Comparison of ENCODE assay signal across 18 cellular contexts in genomic region chr22:41050873-41051272, GRCh38.
"Had no signal": no experiment of that assay in that cellular context is flagged by ENCODE, and none has a peak within 500 bp of the region (broad histone marks: within the 10 kb centered on the region; RNA-seq: fewer than 3 reads in every experiment).

No MANE protein-coding gene starts in this region.

- H3K36me3 ChIP-seq: breast epithelium, esophagus squamous epithelium, left ventricle myocardium inferior, WERI-Rb-1 had no signal

- H3K4me1 ChIP-seq: breast epithelium had no signal

- H3K27me3 ChIP-seq: breast epithelium, esophagus squamous epithelium had no signal

- H3K4me3 ChIP-seq: breast epithelium, esophagus squamous epithelium, left ventricle myocardium inferior had no signal

- H3K27ac ChIP-seq: breast epithelium, esophagus squamous epithelium, left ventricle myocardium inferior, WERI-Rb-1 had no signal

- DNase-seq: activated CD4-positive, alpha-beta T cell treated with anti-CD3 and anti-CD28 coated beads for 36 hours; activated CD8-positive, alpha-beta memory T cell treated with anti-CD3 and anti-CD28 coated beads, Interleukin-2, amount 50 U/mL, for 4 hours; activated CD8-positive, alpha-beta T cell treated with anti-CD3 and anti-CD28 coated beads for 36 hours; activated naive CD8-positive, alpha-beta T cell treated with anti-CD3 and anti-CD28 coated beads, Interleukin-2, amount 10 ng/mL, durations not matched to agents 7 days and 5 days; activated T-cell treated with anti-CD3 and anti-CD28 coated beads, Interleukin-2, amount 50 U/mL, for 72 hours; aorta; esophagus squamous epithelium; glutamatergic neuron; islet precursor cell; left ventricle myocardium inferior; occipital lobe; stimulated activated CD4-positive, alpha-beta T cell treated with anti-CD3 and anti-CD28 coated beads, Interleukin-2, amount 100 ng/mL, for 48 hours; stimulated activated naive CD4-positive, alpha-beta T cell treated with Interleukin-2 at 50 U/mL for 16 hours; T-cell; T1000; WERI-Rb-1 had no signal

- H3K9me3 ChIP-seq: breast epithelium, esophagus squamous epithelium, left ventricle myocardium inferior had no signal

- ATAC-seq: activated CD4-positive, alpha-beta T cell treated with anti-CD3 and anti-CD28 coated beads for 36 hours; activated CD8-positive, alpha-beta T cell treated with anti-CD3 and anti-CD28 coated beads for 36 hours; activated T-cell treated with anti-CD3 and anti-CD28 coated beads, Interleukin-2, amount 50 U/mL, for 72 hours; natural killer cell treated with Interleukin-12 subunit alpha and Interleukin-12 subunit beta and Interleukin-15 and Interleukin-18, amount 100 ng/mL, for 72 hours; T-cell had no signal
